ENCODE assay signal across 20 cellular contexts in the genomic region with DNA sequence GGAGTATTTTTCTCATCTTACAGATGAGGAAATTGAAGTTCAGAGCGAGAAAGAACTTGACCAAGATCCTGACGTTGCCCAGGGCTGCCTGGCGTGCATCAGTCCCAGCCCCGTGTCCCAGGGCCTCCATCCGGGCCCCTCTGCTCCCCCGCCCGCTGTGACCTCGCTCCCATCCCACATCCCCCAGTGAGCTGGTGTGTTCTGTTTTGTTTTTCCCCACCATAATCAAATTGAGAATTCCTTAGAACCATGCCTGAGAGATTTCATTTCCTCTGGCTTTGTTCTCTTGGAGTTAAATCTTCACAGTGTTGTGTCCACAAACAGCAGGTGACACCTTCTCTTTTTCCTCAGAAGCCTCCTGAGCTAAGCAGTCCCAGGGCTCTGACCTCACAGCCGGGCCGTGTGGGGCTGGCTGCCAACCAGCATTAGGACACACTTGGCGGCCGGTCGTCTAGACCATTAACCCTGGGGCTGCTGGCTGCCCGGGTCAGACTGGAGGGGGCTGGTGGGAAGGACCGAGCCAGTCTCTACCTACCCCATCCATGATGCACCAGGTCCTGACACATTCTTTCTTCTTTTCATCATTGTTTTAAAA. TPM values are rescaled to one million over a fixed set of nuclear protein-coding genes. Genes with fewer than 3 reads are reported as not detected.
DNase-seq lines count a peak whose midpoint lies in the region; ATAC-seq, FAIRE-seq and TF ChIP-seq lines count a peak whose summit lies in the region.
"Had no signal": no experiment of that assay in that cellular context is flagged by ENCODE, and none has a peak within 500 bp of the region (broad histone marks: within the 10 kb centered on the region; RNA-seq: fewer than 3 reads in every experiment).

No MANE protein-coding gene starts in this region.

- H3K36me3 ChIP-seq in brain microvascular endothelial cell (replicated peaks) (peaks cover 68% of the 10 kb centered on the region), left ventricle myocardium inferior (peaks cover 50% of the 10 kb centered on the region), MM.1S (replicated peaks; ENCODE audit: insufficient read depth, low read length) (no peaks in the 10 kb centered on the region)
- H3K36me3 ChIP-seq: ovary had no signal

- H3F3A ChIP-seq in MM.1S (ENCODE audit: insufficient read depth, low read length), result no peaks in the 10 kb centered on the region

- intact Hi-C loops in left ventricle myocardium inferior (cut with micrococcal nuclease), result no loop called here

- H3K9me3 ChIP-seq in left ventricle myocardium inferior (replicated peaks), result no peaks in the 10 kb centered on the region
- no peaks in the 10 kb centered on the region for H3K9me3 ChIP-seq in MM.1S (replicated peaks; ENCODE audit: insufficient read depth, low read length)
- H3K9me3 ChIP-seq: colonic mucosa, MG63, ovary, Peyer's patch had no signal

- no peaks in the 10 kb centered on the region for H3K9me2 ChIP-seq in MM.1S (replicated peaks; ENCODE audit: insufficient read depth, low read length)

- DNase-seq in RWPE1 (ENCODE audit: low spot score), result no peak
- DNase-seq in brain microvascular endothelial cell, result no peak
- DNase-seq in left ventricle myocardium inferior, result peak; percentile 72
- DNase-seq in putamen (ENCODE audit: low spot score), result peak; percentile 30
- DNase-seq in NCI-H446 treated with DMSO at 0.1 percent for 48 hours (lab: John Stamatoyannopoulos, UW), result no peak
- DNase-seq in RCC 7860 (ENCODE audit: low spot score), result no peak
- DNase-seq in MM.1S, result no peak
- DNase-seq: CD4-positive, CD25-positive, alpha-beta regulatory T cell; colonic mucosa; kidney glomerular epithelial cell; MG63; NCI-H2081; NCI-H526 treated with DMSO at 0.1 percent for 48 hours; ovary; Peyer's patch; stimulated activated naive CD8-positive, alpha-beta T cell treated with anti-CD3 and anti-CD28 coated beads, Interleukin-15, amount 100 ng/mL, for 72 hours; T-cell had no signal

- no peak overlapping the region for H2AFZ ChIP-seq in MM.1S (ENCODE audit: low read length)

- no peaks in the 10 kb centered on the region for H3K79me2 ChIP-seq in MM.1S (ENCODE audit: low read length)

- TF ChIP-seq CTCF in RWPE1 (conservative IDR thresholded peaks at IDR 0.05; ENCODE audit: low read depth) (no peak), brain microvascular endothelial cell (IDR thresholded peaks at IDR 0.05; ENCODE audit: low read depth, low read length, missing control alignments) (no peak), left ventricle myocardium inferior (IDR thresholded peaks at IDR 0.05; ENCODE audit: borderline replicate concordance) (no peak), MM.1S (IDR thresholded peaks at IDR 0.05; ENCODE audit: low read length) (no peak)

- in situ Hi-C loops in brain microvascular endothelial cell (cut with HindIII; ENCODE audit: low pct_ligation_motif_present, low sequenced_read_pairs), result no loop called here

- H3K9ac ChIP-seq in MM.1S (ENCODE audit: low read length), result no peak overlapping the region

- H3K27ac ChIP-seq in RWPE1 (peak overlapping the region; percentile 53), brain microvascular endothelial cell (peak overlapping the region; percentile 53), left ventricle myocardium inferior (replicated peaks) (peak overlapping the region; percentile 67), MM.1S (ENCODE audit: low read length) (no peak overlapping the region)
- H3K27ac ChIP-seq: colonic mucosa, epithelial cell of prostate, ovary, Peyer's patch had no signal

- H3K27me3 ChIP-seq in brain microvascular endothelial cell (replicated peaks) (no peaks in the 10 kb centered on the region), left ventricle myocardium inferior (ENCODE audit: low read depth) (no peaks in the 10 kb centered on the region), MM.1S (replicated peaks; ENCODE audit: insufficient read depth, low read length) (no peaks in the 10 kb centered on the region)
- H3K27me3 ChIP-seq: colonic mucosa, MG63, ovary, Peyer's patch had no signal

- no peak overlapping the region for H3K4me3 ChIP-seq in brain microvascular endothelial cell (ENCODE audit: low read depth, low read length)
- H3K4me3 ChIP-seq in left ventricle myocardium inferior, result no peak overlapping the region
- H3K4me3 ChIP-seq in MM.1S (ENCODE audit: low read length), result no peak overlapping the region
- H3K4me3 ChIP-seq: colonic mucosa, MG63, ovary, Peyer's patch had no signal

- no peaks in the 10 kb centered on the region for H4K20me1 ChIP-seq in MM.1S (ENCODE audit: insufficient read depth, low read length)

- POLR2A ChIA-PET in RWPE1 (lab: Yijun Ruan, JAX; ENCODE audit: low non-redundant PET), result no interaction called here

- H3K4me1 ChIP-seq in left ventricle myocardium inferior (peaks cover 51% of the 10 kb centered on the region), MM.1S (ENCODE audit: low read length) (no peaks in the 10 kb centered on the region)
- H3K4me1 ChIP-seq: colonic mucosa, Peyer's patch had no signal

- H3K4me2 ChIP-seq in MM.1S (ENCODE audit: low read depth, low read length), result no peak overlapping the region

- CTCF ChIA-PET in RWPE1 (lab: Yijun Ruan, JAX), result no interaction called here

- no peak for FAIRE-seq in RCC 7860 (lab: Jason Lieb, UNC)

- ATAC-seq in HG02588 (IDR thresholded peaks at IDR 0.05; ENCODE audit: unreplicated experiment), result no peak
- ATAC-seq: stimulated activated naive CD8-positive, alpha-beta T cell treated with anti-CD3 and anti-CD28 coated beads, Interleukin-15, amount 100 ng/mL, for 72 hours; T-cell; WTC11 had no signal

RNA-seq across cellular contexts. Expression of gene PFKP, which starts 44.4 kb away (rescaled TPM):
- 206 TPM for total RNA-seq in left ventricle myocardium inferior

Comparison
In these comparisons a context has a peak if more than half of its experiments do, and no peak if none do; other contexts are left out.
1. DNase-seq: peak in left ventricle myocardium inferior (single experiment) and putamen (single experiment); none in RWPE1 (single experiment), brain microvascular endothelial cell (single experiment), NCI-H446 treated with DMSO at 0.1 percent for 48 hours (single experiment), RCC 7860 (single experiment) and MM.1S (single experiment).